8 cellular contexts compared by ENCODE assay signal in genomic region chrX:123830309-123830708, GRCh38. TPM values are rescaled to one million over a fixed set of nuclear protein-coding genes. Genes with fewer than 3 reads are reported as not detected.
DNase-seq lines count a peak whose midpoint lies in the region; ATAC-seq and TF ChIP-seq lines count a peak whose summit lies in the region.

No MANE protein-coding gene starts in this region.

- intact Hi-C loops in mucosa of descending colon (cut with DNase I, micrococcal nuclease) (loop anchor here in 1 of 2 donors (10.0 kb wide), 1 partner anchor 234 kb away; no protein-coding TSS in a partner anchor), prostate gland (cut with DNase I) (no loop called here), uterus (cut with DNase I; ENCODE audit: low total_unique reads) (no loop called here)

- H3K27me3 ChIP-seq in prostate gland (replicated peaks; ENCODE audit: insufficient read depth) (no peaks in the 10 kb centered on the region), uterus (no peaks in the 10 kb centered on the region)

- H3K9me3 ChIP-seq in mucosa of descending colon (no peaks in the 10 kb centered on the region), prostate gland (no peaks in the 10 kb centered on the region), uterus (no peaks in the 10 kb centered on the region)

- no peak overlapping the region for H3K27ac ChIP-seq in prostate gland
- no peak overlapping the region for H3K27ac ChIP-seq in uterus

- DNase-seq in Daoy (ENCODE audit: low read depth) (peak; percentile 64), RPMI7951 (ENCODE audit: low read depth) (peak; percentile 61), mucosa of descending colon (peak; percentile 68 to 76 (median 75)), prostate gland (ENCODE audit: low spot score) (no peak), midbrain (lab: John Stamatoyannopoulos, UW) (no peak), uterus (no peak)

- TF ChIP-seq CTCF in mucosa of descending colon (IDR thresholded peaks at IDR 0.05): no peak
- no peak for TF ChIP-seq CTCF in prostate gland (IDR thresholded peaks at IDR 0.05)
- TF ChIP-seq CTCF in uterus (IDR thresholded peaks at IDR 0.05): no peak

- TF ChIP-seq POLR2A in prostate gland (IDR thresholded peaks at IDR 0.05) (no peak), uterus (IDR thresholded peaks at IDR 0.05) (no peak)

- no peaks in the 10 kb centered on the region for H3K36me3 ChIP-seq in mucosa of descending colon (ENCODE audit: low read depth)
- H3K36me3 ChIP-seq in prostate gland: no peaks in the 10 kb centered on the region
- no peaks in the 10 kb centered on the region for H3K36me3 ChIP-seq in uterus

- WGBS in prostate gland: 33% methylated on average over 6 of the region's 6 CpGs

- ATAC-seq in GM19324 (IDR thresholded peaks at IDR 0.05; ENCODE audit: low FRiP score, unreplicated experiment) (peak; percentile 86), HG03135 (IDR thresholded peaks at IDR 0.05; ENCODE audit: unreplicated experiment) (peak; percentile 87), mucosa of descending colon (peak; percentile 96)

- H3K4me1 ChIP-seq in mucosa of descending colon (ENCODE audit: low read depth) (no peaks in the 10 kb centered on the region), prostate gland (replicated peaks) (no peaks in the 10 kb centered on the region), uterus (no peaks in the 10 kb centered on the region)

- H3K4me3 ChIP-seq in mucosa of descending colon: no peak overlapping the region
- no peak overlapping the region for H3K4me3 ChIP-seq in prostate gland
- H3K4me3 ChIP-seq in uterus: no peak overlapping the region

RNA-seq across cellular contexts. Expression of gene XIAP, which starts 29.5 kb away (rescaled TPM):
- total RNA-seq in Daoy (2014; rRNA removed; shearing (Covaris generic)): 19.8 and 31.4 TPM in 2 replicates
- total RNA-seq in RPMI7951 (2014; rRNA removed; shearing (Covaris generic)): 16.1 and 17.8 TPM in 2 replicates
- 10 to 100 TPM; 72.4 to 82.2 (median 73.9) TPM for total RNA-seq in mucosa of descending colon
- total RNA-seq in prostate gland: 10 to 100 TPM; 30.0 to 56.4 TPM
- 10 to 100 TPM in 3 of 4 donors, 1 to 10 TPM in 1; 4.9 to 83.5 (median 56.6) TPM for total RNA-seq in uterus

Comparison
In these comparisons a context has a peak if more than half of its experiments do, and no peak if none do; other contexts are left out.
1. DNase-seq: peak in Daoy (single experiment), RPMI7951 (single experiment) and mucosa of descending colon (3 of 3); none in prostate gland (single experiment), midbrain (single experiment) and uterus (0 of 2).
2. Peak in every context shown above with its lines, with median percentiles within 50 percentile points of each other: ATAC-seq.